In genomic region chr17:31274252-31274651, GRCh38 we compare ENCODE assay signal across 12 cellular contexts. TPM values are rescaled to one million over a fixed set of nuclear protein-coding genes. Genes with fewer than 3 reads are reported as not detected.
DNase-seq lines count a peak whose midpoint lies in the region; ATAC-seq and TF ChIP-seq lines count a peak whose summit lies in the region.
"Had no signal": no experiment of that assay in that cellular context is flagged by ENCODE, and none has a peak within 500 bp of the region (broad histone marks: within the 10 kb centered on the region; RNA-seq: fewer than 3 reads in every experiment).

No MANE protein-coding gene starts in this region.

- TF ChIP-seq CTCF in AG10803 (conservative IDR thresholded peaks at IDR 0.05; ENCODE audit: low read length): no peak

- peak; percentile 88 for DNase-seq in AG10803 (ENCODE audit: low read depth)
- DNase-seq in KBM-7: peak; percentile 64
- peak; percentile 87 for DNase-seq in amniotic epithelial cell (ENCODE audit: low read depth)
- DNase-seq in left lobe of liver (ENCODE audit: low spot score): no peak
- DNase-seq in HT-29 (ENCODE audit: low spot score): no peak
- DNase-seq: activated B cell treated with CpG ODN at 0.5 μM for 24 hours, amygdala, retina had no signal

- H3K4me3 ChIP-seq in AG10803 (ENCODE audit: low read length): no peak overlapping the region

- in situ Hi-C loops in KBM-7 (cut with MboI; ENCODE audit: low pct_unique_long_range_greater_than_20kb, low sequenced_read_pairs): no loop called here

- ATAC-seq in left lobe of liver: peak; percentile 91
- ATAC-seq in HG03025 (IDR thresholded peaks at IDR 0.05; ENCODE audit: low FRiP score, unreplicated experiment): no peak
- ATAC-seq in HG03378 (IDR thresholded peaks at IDR 0.05; ENCODE audit: unreplicated experiment): no peak
- ATAC-seq in HG03280 (IDR thresholded peaks at IDR 0.05; ENCODE audit: unreplicated experiment): no peak

RNA-seq across cellular contexts. Expression of gene OMG, which starts 22.8 kb away (rescaled TPM):
- total RNA-seq in left lobe of liver: 0.38 TPM
- total RNA-seq in HT-29 (2014; rRNA removed; shearing (Covaris generic)): not detected in 2 replicates
- total RNA-seq: NCI-H460 had no signal

RNA-seq across cellular contexts. Expression of gene EVI2B, which starts 39.6 kb away (rescaled TPM):
- 2.0 TPM for total RNA-seq in left lobe of liver
- total RNA-seq in HT-29 (2014; rRNA removed; shearing (Covaris generic)): not detected in 2 replicates

RNA-seq across cellular contexts. Expression of gene EVI2A, which starts 47.2 kb away (rescaled TPM):
- 0.63 TPM for total RNA-seq in left lobe of liver
- total RNA-seq in HT-29 (2014; rRNA removed; shearing (Covaris generic)): not detected in 2 replicates
- total RNA-seq: NCI-H460 had no signal

Comparison
In these comparisons a context has a peak if more than half of its experiments do, and no peak if none do; other contexts are left out.
1. DNase-seq: peak in AG10803 (single experiment), KBM-7 (single experiment) and amniotic epithelial cell (single experiment); none in left lobe of liver (single experiment) and HT-29 (single experiment).